ENCODE assay signal across 15 cellular contexts in the genomic region with DNA sequence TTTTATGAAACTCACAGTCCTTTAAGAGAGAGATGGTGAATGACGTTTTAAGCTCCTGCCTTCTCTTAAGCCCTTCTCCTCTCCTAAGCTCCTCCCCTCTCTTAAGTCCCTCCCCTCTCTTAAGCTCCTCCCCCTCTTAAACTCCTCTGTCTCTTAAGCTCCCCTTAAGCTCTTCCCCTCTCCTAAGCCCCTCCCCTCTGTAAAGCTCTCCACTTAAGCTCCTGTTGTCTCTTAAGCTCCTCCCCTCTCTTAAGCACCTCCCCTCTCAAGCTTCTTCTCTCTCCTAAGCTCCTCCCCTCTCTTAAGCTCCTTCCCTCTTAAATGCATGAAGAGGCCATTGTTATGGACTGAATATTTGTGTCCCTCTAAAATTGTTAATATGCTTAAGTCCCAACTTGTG.
"Had no signal": no experiment of that assay in that cellular context is flagged by ENCODE, and none has a peak within 500 bp of the region (broad histone marks: within the 10 kb centered on the region; RNA-seq: fewer than 3 reads in every experiment).

No MANE protein-coding gene starts in this region.

- ATAC-seq: activated naive CD8-positive, alpha-beta T cell treated with anti-CD3 and anti-CD28 coated beads, Interleukin-2, amount 50 U/mL, for 24 hours; natural killer cell had no signal

- H3K27ac Mint-ChIP-seq: activated naive CD4-positive, alpha-beta T cell treated with anti-CD3 and anti-CD28 coated beads for 36 hours; activated naive CD8-positive, alpha-beta T cell treated with anti-CD3 and anti-CD28 coated beads, Interleukin-2, amount 50 U/mL, for 24 hours; activated T-helper 2 cell treated with anti-CD3 and anti-CD28 coated beads, Interferon-gamma antibody, Interleukin-2, Interleukin-4, amounts not matched to agents 10 μg/mL and 5 μg/mL and 100 μg/mL, durations not matched to agents 14 hours and 24 hours and 36 hours; natural killer cell had no signal

- H3K36me3 Mint-ChIP-seq: natural killer cell had no signal

- H3K27me3 ChIP-seq: neutrophil had no signal

- H3K36me3 ChIP-seq: neutrophil had no signal

- H3K27me3 Mint-ChIP-seq: activated naive CD8-positive, alpha-beta T cell treated with anti-CD3 and anti-CD28 coated beads, Interleukin-2, amount 50 U/mL, for 24 hours had no signal

- H3K4me1 Mint-ChIP-seq: activated naive CD8-positive, alpha-beta T cell treated with anti-CD3 and anti-CD28 coated beads, Interleukin-2, amount 50 U/mL, for 24 hours; natural killer cell had no signal

- H3K4me3 Mint-ChIP-seq: activated naive CD4-positive, alpha-beta T cell treated with anti-CD3 and anti-CD28 coated beads for 36 hours; activated naive CD8-positive, alpha-beta T cell treated with anti-CD3 and anti-CD28 coated beads, Interleukin-2, amount 50 U/mL, for 24 hours; natural killer cell had no signal

- DNase-seq: activated CD4-positive, alpha-beta T cell treated with anti-CD3 and anti-CD28 coated beads for 1 hour; activated CD4-positive, alpha-beta T cell treated with anti-CD3 and anti-CD28 coated beads, Interleukin-2, amount 50 U/mL, for 4 hours; activated naive CD4-positive, alpha-beta T cell treated with anti-CD3 and anti-CD28 coated beads for 36 hours; activated naive CD8-positive, alpha-beta T cell treated with anti-CD3 and anti-CD28 coated beads, Interleukin-2, amount 50 U/mL, for 24 hours; activated T-cell treated with anti-CD3 and anti-CD28 coated beads for 4 hours; aorta; effector CD8-positive, alpha-beta T cell; foreskin fibroblast; kidney glomerular epithelial cell; mesenchymal stem cell; natural killer cell; stimulated activated CD4-positive, alpha-beta T cell treated with anti-CD3 and anti-CD28 coated beads, Interleukin-1b, Interleukin-23, amount 100 ng/mL, for 48 hours had no signal

- H3K4me1 ChIP-seq: parathyroid adenoma had no signal

- H3K27ac ChIP-seq: neutrophil, parathyroid adenoma had no signal

- H3K9me3 ChIP-seq: neutrophil had no signal
